2 cellular contexts compared by ENCODE assay signal in genomic region chr10:120975072-120975910, GRCh38.
TF ChIP-seq lines count a peak whose summit lies in the region.

No MANE protein-coding gene starts in this region.

TF ChIP-seq in HepG2, 621 proteins besides CTCF, POLR2A, EP300 and RAD21 (continued from another document):
- no peak for TF ChIP-seq AKNA (CRISPR knock-in tag; IDR thresholded peaks at IDR 0.05; ENCODE audit: borderline replicate concordance)

TF ChIP-seq in HEK293, 187 proteins besides CTCF, POLR2A, EP300 and RAD21 (continued from another document):
- no peak for TF ChIP-seq ZNF645 (tag by site-specific recombination; IDR thresholded peaks at IDR 0.05)
